ENCODE assay signal across 15 cellular contexts in genomic region chr5:142726188-142726731, GRCh38. TPM values are rescaled to one million over a fixed set of nuclear protein-coding genes. Genes with fewer than 3 reads are reported as not detected.
DNase-seq lines count a peak whose midpoint lies in the region; ATAC-seq, FAIRE-seq and TF ChIP-seq lines count a peak whose summit lies in the region.
"Had no signal": no experiment of that assay in that cellular context is flagged by ENCODE, and none has a peak within 500 bp of the region (broad histone marks: within the 10 kb centered on the region; RNA-seq: fewer than 3 reads in every experiment).

No MANE protein-coding gene starts in this region.

- peaks cover 9% of the 10 kb centered on the region for H3K4me1 ChIP-seq in SJCRH30

- DNase-seq in AG04449 (ENCODE audit: low read depth, low spot score) = peak; percentile 73
- peak; percentile 96 for DNase-seq in HCEC 1CT
- no peak for DNase-seq in SJCRH30
- peak; percentile 82 to 92 for DNase-seq in foreskin fibroblast
- DNase-seq in HTR-8/SVneo (ENCODE audit: insufficient read length, low spot score) = no peak
- no peak for DNase-seq in T-helper 9 cell
- DNase-seq: activated gamma-delta T cell treated with Interleukin-2 at 50 U/mL for 16 hours, DND-41, heart left ventricle, retina had no signal

- no peak for FAIRE-seq in HTR-8/SVneo (lab: Jason Lieb, UNC)

- TF ChIP-seq CTCF in AG04449 (IDR thresholded peaks at IDR 0.05; ENCODE audit: insufficient read depth, low read length, missing control alignments) (no peak), foreskin fibroblast (IDR thresholded peaks at IDR 0.05; ENCODE audit: low read depth, low read length) (no peak)

- ATAC-seq in GM19395 (IDR thresholded peaks at IDR 0.05; ENCODE audit: unreplicated experiment) (no peak), HG02571 (IDR thresholded peaks at IDR 0.05; ENCODE audit: unreplicated experiment) (no peak)

- no peak overlapping the region for H3K4me3 ChIP-seq in AG04449 (ENCODE audit: low read depth, low read length)
- no peak overlapping the region for H3K4me3 ChIP-seq in SJCRH30
- no peak overlapping the region for H3K4me3 ChIP-seq in foreskin fibroblast (ENCODE audit: low read depth in 1 of 2, low read length in 2 of 2)
- H3K4me3 ChIP-seq: heart left ventricle, MG63, tibial nerve had no signal

- CTCF ChIA-PET in AG04449 (lab: Yijun Ruan, JAX) = interaction anchor here (1.1 to 4.7 kb wide), 5 partner anchors 8 to 154 kb away, joined by 3 to 33 read pairs (median 9); no protein-coding TSS in a partner anchor

- H3K36me3 ChIP-seq in SJCRH30 = no peaks in the 10 kb centered on the region
- H3K36me3 ChIP-seq: heart left ventricle, MG63, tibial nerve had no signal

- POLR2A ChIA-PET in AG04449 (lab: Yijun Ruan, JAX) = no interaction called here

- H3K9me3 ChIP-seq in SJCRH30 (replicated peaks) = no peaks in the 10 kb centered on the region
- H3K9me3 ChIP-seq: heart left ventricle, tibial nerve had no signal

- H3K27me3 ChIP-seq in SJCRH30 = no peaks in the 10 kb centered on the region
- H3K27me3 ChIP-seq: heart left ventricle, MG63, tibial nerve had no signal

- peak overlapping the region; percentile 64 for H3K27ac ChIP-seq in SJCRH30
- H3K27ac ChIP-seq: tibial nerve had no signal

RNA-seq across cellular contexts. Expression of gene FGF1, which starts 40.4 kb away (rescaled TPM):
- not detected in 2 replicates for total RNA-seq in SJCRH30 (2014; rRNA removed; shearing (Covaris generic))
- total RNA-seq: T-helper 1 cell treated with Interleukin-12 subunit alpha and Interleukin-12 subunit beta and Interleukin-4 antibody, amounts not matched to agents 30 ng/mL and 1 ng/mL, for 36 hours had no signal

RNA-seq across cellular contexts. Expression of gene ARHGAP26, which starts 43.9 kb away (rescaled TPM):
- total RNA-seq in SJCRH30 (2014; rRNA removed; shearing (Covaris generic)) = 16.9 and 18.8 TPM in 2 replicates

Comparison
In these comparisons a context has a peak if more than half of its experiments do, and no peak if none do; other contexts are left out.
1. DNase-seq: peak in AG04449 (single experiment), HCEC 1CT (single experiment) and foreskin fibroblast (2 of 2); none in SJCRH30 (0 of 2), HTR-8/SVneo (single experiment) and T-helper 9 cell (single experiment).